ENCODE assay signal across 19 cellular contexts in the genomic region with DNA sequence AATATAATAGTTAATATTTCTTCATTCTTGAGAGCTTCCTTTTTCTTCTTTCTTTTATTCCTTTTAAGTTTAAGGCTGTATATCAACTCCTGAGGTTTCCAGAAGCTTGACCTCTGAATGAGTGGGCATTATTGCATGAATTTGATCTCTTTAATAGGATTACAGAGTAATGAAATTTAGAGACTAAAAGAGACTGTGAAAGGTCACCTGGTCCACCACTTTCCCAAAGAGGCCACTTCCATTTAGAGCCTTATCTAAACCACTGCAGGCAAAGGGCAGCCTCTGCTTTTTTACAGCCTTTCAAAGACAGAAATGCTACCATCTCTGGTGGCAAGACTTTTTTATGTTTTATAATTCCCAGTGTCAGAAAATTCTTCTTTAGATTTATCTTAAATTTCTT.
DNase-seq lines count a peak whose midpoint lies in the region; ATAC-seq and TF ChIP-seq lines count a peak whose summit lies in the region.
"Had no signal": no experiment of that assay in that cellular context is flagged by ENCODE, and none has a peak within 500 bp of the region (broad histone marks: within the 10 kb centered on the region; RNA-seq: fewer than 3 reads in every experiment).

No MANE protein-coding gene starts in this region.

- peaks cover 13% of the 10 kb centered on the region for H3K4me1 ChIP-seq in cardiac muscle cell (ENCODE audit: low read depth)
- H3K4me1 ChIP-seq in SK-N-SH (ENCODE audit: control insufficient read depth in 1 of 2, insufficient read depth in 2 of 2, low read depth in 1 of 2, low read length in 1 of 2), result peaks cover 0 to 8% of the 10 kb centered on the region in 2 experiments; a peak in 2 of 4 replicates
- H3K4me1 ChIP-seq: A549, BLaER1 had no signal

- peak; percentile 17; the same call in 1 of the 2 replicates for TF ChIP-seq RAD21 in SK-N-SH (IDR thresholded peaks at IDR 0.05; ENCODE audit: low read length)

- TF ChIP-seq CTCF in cardiac muscle cell (IDR thresholded peaks at IDR 0.05; ENCODE audit: low read depth, low read length) (no peak), SK-N-SH (IDR thresholded peaks at IDR 0.05) (no peak), retinal pigment epithelial cell (conservative IDR thresholded peaks at IDR 0.05; ENCODE audit: low read depth, low read length) (no peak)

- POLR2A ChIA-PET in SK-N-SH (lab: Yijun Ruan, JAX), result no interaction called here

- no peaks in the 10 kb centered on the region for H4K20me1 ChIP-seq in SK-N-SH (ENCODE audit: insufficient read depth)
- H4K20me1 ChIP-seq: BLaER1 had no signal

- DNase-seq in cardiac muscle cell (ENCODE audit: low read depth in 1 of 2, low spot score in 1 of 2) (peak in 1 of 2 donors; percentile 32), left cardiac atrium (no peak), SK-N-SH (peak; percentile 40), retinal pigment epithelial cell (ENCODE audit: low read depth) (peak; percentile 19), Ammon's horn (ENCODE audit: low spot score) (no peak)
- DNase-seq: 8988T; ACHN; AML-193; CD4-positive, alpha-beta T cell; CD8-positive, alpha-beta memory T cell; DMS153; DND-41; GM23248; H7; HCEC 1CT had no signal

- TF ChIP-seq EP300 in SK-N-SH (IDR thresholded peaks at IDR 0.05; ENCODE audit: borderline replicate concordance in 1 of 2, low read depth in 1 of 2, low read length in 1 of 2), result peak in 1 of 2 experiments; percentile 92; a peak in 2 of 4 replicates

- no peaks in the 10 kb centered on the region for H3K9me3 ChIP-seq in cardiac muscle cell (ENCODE audit: low read depth)
- no peaks in the 10 kb centered on the region for H3K9me3 ChIP-seq in SK-N-SH
- H3K9me3 ChIP-seq: A549, BLaER1 had no signal

- H3K27me3 ChIP-seq in cardiac muscle cell (no peaks in the 10 kb centered on the region), SK-N-SH (ENCODE audit: insufficient read depth) (no peaks in the 10 kb centered on the region)
- H3K27me3 ChIP-seq: BLaER1 had no signal

- no peak overlapping the region for H3K4me3 ChIP-seq in cardiac muscle cell
- H3K4me3 ChIP-seq in SK-N-SH (ENCODE audit: low read depth in 2 of 2, low read length in 1 of 2), result no peak overlapping the region
- no peak overlapping the region for H3K4me3 ChIP-seq in retinal pigment epithelial cell (ENCODE audit: low read length)
- H3K4me3 ChIP-seq: A549, BLaER1, GM23248 had no signal

- intact Hi-C loops in left cardiac atrium (cut with DNase I), result no loop called here

- H3K79me2 ChIP-seq in SK-N-SH (ENCODE audit: insufficient read depth), result no peaks in the 10 kb centered on the region

- H3K36me3 ChIP-seq in cardiac muscle cell, result no peaks in the 10 kb centered on the region
- H3K36me3 ChIP-seq in SK-N-SH (replicated peaks in 1 of 2; ENCODE audit: control insufficient read depth in 1 of 2, insufficient read depth in 2 of 2, low read length in 1 of 2), result no peaks in the 10 kb centered on the region
- H3K36me3 ChIP-seq: BLaER1 had no signal

- H3K4me2 ChIP-seq in SK-N-SH, result no peak overlapping the region
- H3K4me2 ChIP-seq: A549, BLaER1 had no signal

- no peaks in the 10 kb centered on the region for H3K9me2 ChIP-seq in SK-N-SH

- H2AFZ ChIP-seq in SK-N-SH (ENCODE audit: low read depth), result no peak overlapping the region
- H2AFZ ChIP-seq: GM23248 had no signal

- H3F3A ChIP-seq in SK-N-SH (replicated peaks; ENCODE audit: insufficient read depth), result no peaks in the 10 kb centered on the region

- ATAC-seq in left cardiac atrium (no peak), GM19395 (IDR thresholded peaks at IDR 0.05; ENCODE audit: unreplicated experiment) (no peak)
- ATAC-seq: A549 had no signal

- CTCF ChIA-PET in SK-N-SH (lab: Yijun Ruan, JAX), result no interaction called here

- H3K9ac ChIP-seq in SK-N-SH, result no peak overlapping the region
- H3K9ac ChIP-seq: BLaER1, GM23248 had no signal

- H3K27ac ChIP-seq in cardiac muscle cell (peak overlapping the region; percentile 16), SK-N-SH (ENCODE audit: low read depth in 2 of 2, low read length in 1 of 2) (peak overlapping the region in 1 of 2 experiments; percentile 11; a peak in 1 of 4 replicates)
- H3K27ac ChIP-seq: A549, BLaER1, C4-2B, GM23248 had no signal

TF ChIP-seq in SK-N-SH, 30 proteins besides CTCF, POLR2A, EP300 and RAD21:
- TF ChIP-seq RCOR1 (IDR thresholded peaks at IDR 0.05; ENCODE audit: low read length), result peak; percentile 97
- no peak for TF ChIP-seq MAX (IDR thresholded peaks at IDR 0.05; ENCODE audit: low read depth)
- TF ChIP-seq CHD2 (IDR thresholded peaks at IDR 0.05; ENCODE audit: low read length, partially characterized antibody), result peak; percentile 62
- 0 out of 2 replicates have a peak, but pooled peaks have one; percentile 14 for TF ChIP-seq TCF12 (IDR thresholded peaks at IDR 0.05)
- TF ChIP-seq FOSL2 (IDR thresholded peaks at IDR 0.05; ENCODE audit: borderline replicate concordance, low read depth), result no peak
- no peak for TF ChIP-seq SMC3 (IDR thresholded peaks at IDR 0.05; ENCODE audit: low read depth, low read length)
- TF ChIP-seq ELF1 (IDR thresholded peaks at IDR 0.05), result no peak
- TF ChIP-seq FOXJ3 (CRISPR knock-in tag; IDR thresholded peaks at IDR 0.05), result peak; percentile 60; the same call in 1 of the 2 replicates
- TF ChIP-seq TEAD4 (IDR thresholded peaks at IDR 0.05; ENCODE audit: borderline replicate concordance, insufficient read depth), result 0 out of 2 replicates have a peak, but pooled peaks have one; percentile 19
- no peak for TF ChIP-seq GABPA (IDR thresholded peaks at IDR 0.05; ENCODE audit: low read depth)
- TF ChIP-seq GATA2 (CRISPR knock-in tag; IDR thresholded peaks at IDR 0.05), result peak; percentile 79

Comparison
In these comparisons a context has a peak if more than half of its experiments do, and no peak if none do; other contexts are left out.
1. DNase-seq: peak in SK-N-SH (single experiment) and retinal pigment epithelial cell (single experiment); none in left cardiac atrium (single experiment) and Ammon's horn (single experiment).